8 cellular contexts compared by ENCODE assay signal in the genomic region with DNA sequence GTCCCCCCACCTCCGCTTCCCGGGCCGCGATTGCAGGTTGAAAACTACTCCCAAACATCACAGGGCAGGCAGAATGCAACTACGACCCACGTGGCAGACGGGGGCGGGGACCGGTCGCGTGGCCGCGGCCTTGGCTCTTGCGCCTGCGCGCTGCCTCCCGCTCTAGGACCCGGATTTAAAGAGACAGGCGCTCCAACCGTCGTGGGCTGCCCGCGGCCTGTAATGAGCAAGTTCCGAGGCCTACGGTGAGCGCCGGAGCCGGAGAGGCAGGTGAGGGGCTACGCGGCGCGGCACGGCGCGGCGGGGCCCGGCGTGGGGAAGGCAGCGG. TPM values are rescaled to one million over a fixed set of nuclear protein-coding genes. Genes with fewer than 3 reads are reported as not detected.
DNase-seq lines count a peak whose midpoint lies in the region; ATAC-seq lines count a peak whose summit lies in the region.

Gene LIG3, plus strand, starts transcription at position 160 of the 328 bp plus-strand sequence. CDS start 2,494 bp downstream, outside the sequence.

- no peaks in the 10 kb centered on the region for H3K27me3 ChIP-seq in effector memory CD4-positive, alpha-beta T cell (replicated peaks; ENCODE audit: control insufficient read depth, insufficient read depth, low read length, poor library complexity, severe bottlenecking)

- peak; percentile 73 for ATAC-seq in GM21360 (IDR thresholded peaks at IDR 0.05; ENCODE audit: unreplicated experiment)

- H3K36me3 ChIP-seq in effector memory CD4-positive, alpha-beta T cell (ENCODE audit: control insufficient read depth, insufficient read depth, low read length) = no peaks in the 10 kb centered on the region

- DNase-seq in CMK (ENCODE audit: low read depth) (peak; percentile 70), HT1080 (ENCODE audit: low read depth) (peak; percentile 92), NOMO-1 (lab: John Stamatoyannopoulos, UW; ENCODE audit: unreplicated experiment in 2 of 2) (peak; percentile 88 to 95), medulla oblongata (ENCODE audit: extremely low spot score) (peak; percentile 95)
- peak; percentile 83 to 89 (median 88) for DNase-seq in effector memory CD4-positive, alpha-beta T cell
- DNase-seq in stimulated activated CD4-positive, alpha-beta T cell treated with anti-CD3 and anti-CD28 coated beads, TNF-alpha, amount 100 ng/mL, for 48 hours (ENCODE audit: low read depth in 3 of 3) = peak; percentile 83 to 94 (median 90)

- H3K27ac ChIP-seq in effector memory CD4-positive, alpha-beta T cell (ENCODE audit: insufficient read depth, low read length, poor library complexity, severe bottlenecking) = peak within 1 kb of the TSS; percentile 98

- POLR2A ChIA-PET in activated CD8-positive, alpha-beta memory T cell treated with anti-CD3 and anti-CD28 coated beads for 36 hours (lab: Charles Lee) = interaction anchor here (0.6 to 1.3 kb wide), 2 partner anchors 109 to 165 kb away, joined by 3 read pairs; no protein-coding TSS in a partner anchor

- peak within 1 kb of the TSS; percentile 93 for H3K4me3 ChIP-seq in effector memory CD4-positive, alpha-beta T cell (ENCODE audit: insufficient read depth, low read depth, low read length, poor library complexity, severe bottlenecking)

- CTCF ChIA-PET in activated CD8-positive, alpha-beta memory T cell treated with anti-CD3 and anti-CD28 coated beads for 36 hours (lab: Charles Lee) = interaction anchor here (1.2 to 2.2 kb wide), 3 partner anchors 11 to 139 kb away, joined by 3 to 7 read pairs (median 4); partner anchors contain the start of gene RAD51D

- no peaks in the 10 kb centered on the region for H3K9me3 ChIP-seq in effector memory CD4-positive, alpha-beta T cell (ENCODE audit: control insufficient read depth, low read length)

- peaks cover 6% of the 10 kb centered on the region for H3K4me1 ChIP-seq in effector memory CD4-positive, alpha-beta T cell (ENCODE audit: control insufficient read depth, insufficient read depth, low read length, poor library complexity, severe bottlenecking)

RNA-seq across cellular contexts. Expression of gene LIG3, which starts in this region (rescaled TPM):
- total RNA-seq in HT1080 (2014; rRNA removed; shearing (Covaris generic)) = 39.1 and 39.5 TPM in 2 replicates
- 17.5 and 20.5 TPM in 2 replicates for polyA plus RNA-seq in HT1080 (2015; cell fraction: cytosol; rRNA removed)
- polyA plus RNA-seq in HT1080 (2015; cell fraction: nucleus; rRNA removed) = 47.7 and 56.8 TPM in 2 replicates
- total RNA-seq in activated CD8-positive, alpha-beta memory T cell treated with anti-CD3 and anti-CD28 coated beads for 36 hours = 10 to 100 TPM; 42.7 to 43.0 TPM

Comparison
In these comparisons a context has a peak if more than half of its experiments do, and no peak if none do; other contexts are left out.
1. Peak in every context shown above with its lines: DNase-seq, ATAC-seq, H3K4me3 ChIP-seq and H3K27ac ChIP-seq.